ENCODE assay signal across 19 cellular contexts in genomic region chr18:25365242-25365641, GRCh38. TPM values are rescaled to one million over a fixed set of nuclear protein-coding genes. Genes with fewer than 3 reads are reported as not detected.
"Had no signal": no experiment of that assay in that cellular context is flagged by ENCODE, and none has a peak within 500 bp of the region (broad histone marks: within the 10 kb centered on the region; RNA-seq: fewer than 3 reads in every experiment).

No MANE protein-coding gene starts in this region.

- H3K27ac Mint-ChIP-seq: activated CD4-positive, alpha-beta memory T cell treated with anti-CD3 and anti-CD28 coated beads for 36 hours; activated naive CD8-positive, alpha-beta T cell treated with anti-CD3 and anti-CD28 coated beads for 36 hours; endodermal cell; mesothelial cell of epicardium; T-helper 17 cell had no signal

- H3K27me3 Mint-ChIP-seq: T-helper 17 cell had no signal

- H3K4me3 Mint-ChIP-seq: activated CD4-positive, alpha-beta memory T cell treated with anti-CD3 and anti-CD28 coated beads for 36 hours; activated naive CD8-positive, alpha-beta T cell treated with anti-CD3 and anti-CD28 coated beads for 36 hours; endodermal cell; mesothelial cell of epicardium; naive thymus-derived CD8-positive, alpha-beta T cell; T-helper 17 cell had no signal

- H3K9me3 Mint-ChIP-seq: activated CD4-positive, alpha-beta memory T cell treated with anti-CD3 and anti-CD28 coated beads for 36 hours; activated naive CD8-positive, alpha-beta T cell treated with anti-CD3 and anti-CD28 coated beads for 36 hours; mesothelial cell of epicardium had no signal

- H3K4me1 Mint-ChIP-seq: activated naive CD8-positive, alpha-beta T cell treated with anti-CD3 and anti-CD28 coated beads for 36 hours; endodermal cell; naive thymus-derived CD8-positive, alpha-beta T cell; T-helper 17 cell had no signal

- H3K36me3 Mint-ChIP-seq: activated CD4-positive, alpha-beta memory T cell treated with anti-CD3 and anti-CD28 coated beads for 36 hours; activated naive CD8-positive, alpha-beta T cell treated with anti-CD3 and anti-CD28 coated beads for 36 hours; mesothelial cell of epicardium; naive thymus-derived CD8-positive, alpha-beta T cell had no signal

- DNase-seq: activated CD4-positive, alpha-beta memory T cell treated with anti-CD3 and anti-CD28 coated beads for 36 hours; activated CD4-positive, alpha-beta T cell treated with anti-CD3 and anti-CD28 coated beads for 48 hours; activated naive CD4-positive, alpha-beta T cell treated with Interleukin-2 at 50 U/mL for 16 hours; activated naive CD8-positive, alpha-beta T cell treated with anti-CD3 and anti-CD28 coated beads for 36 hours; activated T-cell treated with anti-CD3 and anti-CD28 coated beads, Interleukin-2, amount 50 U/mL, for 48 hours; amygdala; cortex of kidney; endodermal cell; foreskin fibroblast; left lung; naive thymus-derived CD8-positive, alpha-beta T cell; ovary; psoas muscle; spleen; stimulated activated CD4-positive, alpha-beta T cell treated with anti-CD3 and anti-CD28 coated beads, Interleukin-4, amount 100 ng/mL, for 1 hour; stimulated activated naive CD4-positive, alpha-beta T cell treated with Interleukin-2 at 50 U/mL for 16 hours; T-helper 17 cell; upper lobe of right lung had no signal

RNA-seq across cellular contexts. Expression of gene ZNF521, which starts 13.3 kb away (rescaled TPM):
- total RNA-seq: activated CD4-positive, alpha-beta memory T cell treated with anti-CD3 and anti-CD28 coated beads for 36 hours; activated naive CD8-positive, alpha-beta T cell treated with anti-CD3 and anti-CD28 coated beads for 36 hours had no signal
